Comparison of ENCODE assay signal across 1 cellular context in the genomic region with DNA sequence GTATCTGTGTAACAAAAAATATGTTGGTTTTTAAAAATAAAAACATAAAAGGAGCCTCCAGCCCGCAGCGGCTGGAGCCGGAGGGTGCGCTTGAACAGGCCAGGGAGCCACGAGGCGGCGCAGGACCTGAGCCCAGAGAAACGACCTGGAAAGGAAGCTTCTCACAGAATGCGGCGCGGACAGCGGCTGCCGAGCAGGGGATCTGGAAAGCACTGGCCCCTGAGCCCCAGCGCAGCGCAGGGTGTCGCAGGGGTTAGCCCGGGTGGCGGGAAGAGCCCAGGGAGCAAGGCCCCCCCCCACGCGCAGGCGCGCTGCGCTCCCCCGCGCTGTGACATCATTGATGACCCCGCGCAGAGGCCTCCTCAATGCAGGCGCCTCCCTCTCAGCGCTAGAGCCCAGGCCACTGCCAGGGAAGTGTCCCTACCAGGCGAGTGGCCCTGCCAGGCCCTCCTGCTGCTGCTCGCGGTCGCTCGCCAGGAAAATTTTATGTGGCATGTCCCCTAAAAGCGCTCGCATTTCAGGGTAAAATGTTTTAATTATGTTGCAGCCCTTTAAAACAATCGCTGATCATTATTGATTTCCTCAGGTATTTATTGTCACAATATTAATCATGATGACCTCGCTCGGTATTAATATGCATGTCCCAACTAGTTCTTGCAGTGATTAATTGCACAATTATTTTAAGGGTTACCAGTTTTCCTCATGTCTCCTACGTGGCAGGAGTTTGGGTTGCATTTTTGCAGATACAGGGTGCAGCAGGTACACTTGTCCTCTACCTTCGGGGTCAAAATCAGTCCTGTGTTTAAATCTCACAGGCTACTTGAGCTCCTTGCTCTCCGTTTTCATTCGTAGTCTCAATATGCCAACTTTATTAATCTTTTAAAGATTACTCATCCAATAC.
TF ChIP-seq lines count a peak whose summit lies in the region.

No MANE protein-coding gene starts in this region.

TF ChIP-seq in WTC11, 78 proteins besides CTCF, POLR2A, EP300 and RAD21 (continued from another document and continues in another):
- TF ChIP-seq, protein P1, sequence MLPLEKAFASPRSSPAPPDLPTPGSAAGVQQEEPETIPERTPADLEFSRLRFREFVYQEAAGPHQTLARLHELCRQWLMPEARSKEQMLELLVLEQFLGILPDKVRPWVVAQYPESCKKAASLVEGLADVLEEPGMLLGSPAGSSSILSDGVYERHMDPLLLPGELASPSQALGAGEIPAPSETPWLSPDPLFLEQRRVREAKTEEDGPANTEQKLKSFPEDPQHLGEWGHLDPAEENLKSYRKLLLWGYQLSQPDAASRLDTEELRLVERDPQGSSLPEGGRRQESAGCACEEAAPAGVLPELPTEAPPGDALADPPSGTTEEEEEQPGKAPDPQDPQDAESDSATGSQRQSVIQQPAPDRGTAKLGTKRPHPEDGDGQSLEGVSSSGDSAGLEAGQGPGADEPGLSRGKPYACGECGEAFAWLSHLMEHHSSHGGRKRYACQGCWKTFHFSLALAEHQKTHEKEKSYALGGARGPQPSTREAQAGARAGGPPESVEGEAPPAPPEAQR (CRISPR knock-in tag; IDR thresholded peaks at IDR 0.05), result no peak
- TF ChIP-seq ETV6 (CRISPR knock-in tag; IDR thresholded peaks at IDR 0.05), result 0 out of 2 replicates have a peak, but pooled peaks have one; percentile 52
- no peak for TF ChIP-seq TCF7 (CRISPR knock-in tag; IDR thresholded peaks at IDR 0.05; ENCODE audit: low read depth)
- TF ChIP-seq ZNF219 (CRISPR knock-in tag; IDR thresholded peaks at IDR 0.05; ENCODE audit: borderline replicate concordance), result no peak
- TF ChIP-seq, protein P2, sequence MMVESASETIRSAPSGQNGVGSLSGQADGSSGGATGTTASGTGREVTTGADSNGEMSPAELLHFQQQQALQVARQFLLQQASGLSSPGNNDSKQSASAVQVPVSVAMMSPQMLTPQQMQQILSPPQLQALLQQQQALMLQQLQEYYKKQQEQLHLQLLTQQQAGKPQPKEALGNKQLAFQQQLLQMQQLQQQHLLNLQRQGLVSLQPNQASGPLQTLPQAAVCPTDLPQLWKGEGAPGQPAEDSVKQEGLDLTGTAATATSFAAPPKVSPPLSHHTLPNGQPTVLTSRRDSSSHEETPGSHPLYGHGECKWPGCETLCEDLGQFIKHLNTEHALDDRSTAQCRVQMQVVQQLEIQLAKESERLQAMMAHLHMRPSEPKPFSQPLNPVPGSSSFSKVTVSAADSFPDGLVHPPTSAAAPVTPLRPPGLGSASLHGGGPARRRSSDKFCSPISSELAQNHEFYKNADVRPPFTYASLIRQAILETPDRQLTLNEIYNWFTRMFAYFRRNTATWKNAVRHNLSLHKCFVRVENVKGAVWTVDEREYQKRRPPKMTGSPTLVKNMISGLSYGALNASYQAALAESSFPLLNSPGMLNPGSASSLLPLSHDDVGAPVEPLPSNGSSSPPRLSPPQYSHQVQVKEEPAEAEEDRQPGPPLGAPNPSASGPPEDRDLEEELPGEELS (CRISPR knock-in tag; IDR thresholded peaks at IDR 0.05), result 0 out of 2 replicates have a peak, but pooled peaks have one; percentile 43
- TF ChIP-seq, protein P3, sequence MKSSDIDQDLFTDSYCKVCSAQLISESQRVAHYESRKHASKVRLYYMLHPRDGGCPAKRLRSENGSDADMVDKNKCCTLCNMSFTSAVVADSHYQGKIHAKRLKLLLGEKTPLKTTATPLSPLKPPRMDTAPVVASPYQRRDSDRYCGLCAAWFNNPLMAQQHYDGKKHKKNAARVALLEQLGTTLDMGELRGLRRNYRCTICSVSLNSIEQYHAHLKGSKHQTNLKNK (CRISPR knock-in tag; IDR thresholded peaks at IDR 0.05), result no peak
- 0 out of 2 replicates have a peak, but pooled peaks have one; percentile 60 for TF ChIP-seq ZBTB21 (CRISPR knock-in tag; IDR thresholded peaks at IDR 0.05; ENCODE audit: borderline replicate concordance)
- TF ChIP-seq KAT7 (CRISPR knock-in tag; IDR thresholded peaks at IDR 0.05; ENCODE audit: borderline replicate concordance), result no peak
- TF ChIP-seq, protein P4, sequence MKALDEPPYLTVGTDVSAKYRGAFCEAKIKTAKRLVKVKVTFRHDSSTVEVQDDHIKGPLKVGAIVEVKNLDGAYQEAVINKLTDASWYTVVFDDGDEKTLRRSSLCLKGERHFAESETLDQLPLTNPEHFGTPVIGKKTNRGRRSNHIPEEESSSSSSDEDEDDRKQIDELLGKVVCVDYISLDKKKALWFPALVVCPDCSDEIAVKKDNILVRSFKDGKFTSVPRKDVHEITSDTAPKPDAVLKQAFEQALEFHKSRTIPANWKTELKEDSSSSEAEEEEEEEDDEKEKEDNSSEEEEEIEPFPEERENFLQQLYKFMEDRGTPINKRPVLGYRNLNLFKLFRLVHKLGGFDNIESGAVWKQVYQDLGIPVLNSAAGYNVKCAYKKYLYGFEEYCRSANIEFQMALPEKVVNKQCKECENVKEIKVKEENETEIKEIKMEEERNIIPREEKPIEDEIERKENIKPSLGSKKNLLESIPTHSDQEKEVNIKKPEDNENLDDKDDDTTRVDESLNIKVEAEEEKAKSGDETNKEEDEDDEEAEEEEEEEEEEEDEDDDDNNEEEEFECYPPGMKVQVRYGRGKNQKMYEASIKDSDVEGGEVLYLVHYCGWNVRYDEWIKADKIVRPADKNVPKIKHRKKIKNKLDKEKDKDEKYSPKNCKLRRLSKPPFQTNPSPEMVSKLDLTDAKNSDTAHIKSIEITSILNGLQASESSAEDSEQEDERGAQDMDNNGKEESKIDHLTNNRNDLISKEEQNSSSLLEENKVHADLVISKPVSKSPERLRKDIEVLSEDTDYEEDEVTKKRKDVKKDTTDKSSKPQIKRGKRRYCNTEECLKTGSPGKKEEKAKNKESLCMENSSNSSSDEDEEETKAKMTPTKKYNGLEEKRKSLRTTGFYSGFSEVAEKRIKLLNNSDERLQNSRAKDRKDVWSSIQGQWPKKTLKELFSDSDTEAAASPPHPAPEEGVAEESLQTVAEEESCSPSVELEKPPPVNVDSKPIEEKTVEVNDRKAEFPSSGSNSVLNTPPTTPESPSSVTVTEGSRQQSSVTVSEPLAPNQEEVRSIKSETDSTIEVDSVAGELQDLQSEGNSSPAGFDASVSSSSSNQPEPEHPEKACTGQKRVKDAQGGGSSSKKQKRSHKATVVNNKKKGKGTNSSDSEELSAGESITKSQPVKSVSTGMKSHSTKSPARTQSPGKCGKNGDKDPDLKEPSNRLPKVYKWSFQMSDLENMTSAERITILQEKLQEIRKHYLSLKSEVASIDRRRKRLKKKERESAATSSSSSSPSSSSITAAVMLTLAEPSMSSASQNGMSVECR (CRISPR knock-in tag; IDR thresholded peaks at IDR 0.05; ENCODE audit: borderline replicate concordance), result 0 out of 2 replicates have a peak, but pooled peaks have one; percentile 40
- TF ChIP-seq ZNF121 (CRISPR knock-in tag; IDR thresholded peaks at IDR 0.05), result no peak
- TF ChIP-seq CREB1 (CRISPR knock-in tag; IDR thresholded peaks at IDR 0.05), result no peak
- no peak for TF ChIP-seq NR1H2 (CRISPR knock-in tag; IDR thresholded peaks at IDR 0.05)
- TF ChIP-seq, protein P5, sequence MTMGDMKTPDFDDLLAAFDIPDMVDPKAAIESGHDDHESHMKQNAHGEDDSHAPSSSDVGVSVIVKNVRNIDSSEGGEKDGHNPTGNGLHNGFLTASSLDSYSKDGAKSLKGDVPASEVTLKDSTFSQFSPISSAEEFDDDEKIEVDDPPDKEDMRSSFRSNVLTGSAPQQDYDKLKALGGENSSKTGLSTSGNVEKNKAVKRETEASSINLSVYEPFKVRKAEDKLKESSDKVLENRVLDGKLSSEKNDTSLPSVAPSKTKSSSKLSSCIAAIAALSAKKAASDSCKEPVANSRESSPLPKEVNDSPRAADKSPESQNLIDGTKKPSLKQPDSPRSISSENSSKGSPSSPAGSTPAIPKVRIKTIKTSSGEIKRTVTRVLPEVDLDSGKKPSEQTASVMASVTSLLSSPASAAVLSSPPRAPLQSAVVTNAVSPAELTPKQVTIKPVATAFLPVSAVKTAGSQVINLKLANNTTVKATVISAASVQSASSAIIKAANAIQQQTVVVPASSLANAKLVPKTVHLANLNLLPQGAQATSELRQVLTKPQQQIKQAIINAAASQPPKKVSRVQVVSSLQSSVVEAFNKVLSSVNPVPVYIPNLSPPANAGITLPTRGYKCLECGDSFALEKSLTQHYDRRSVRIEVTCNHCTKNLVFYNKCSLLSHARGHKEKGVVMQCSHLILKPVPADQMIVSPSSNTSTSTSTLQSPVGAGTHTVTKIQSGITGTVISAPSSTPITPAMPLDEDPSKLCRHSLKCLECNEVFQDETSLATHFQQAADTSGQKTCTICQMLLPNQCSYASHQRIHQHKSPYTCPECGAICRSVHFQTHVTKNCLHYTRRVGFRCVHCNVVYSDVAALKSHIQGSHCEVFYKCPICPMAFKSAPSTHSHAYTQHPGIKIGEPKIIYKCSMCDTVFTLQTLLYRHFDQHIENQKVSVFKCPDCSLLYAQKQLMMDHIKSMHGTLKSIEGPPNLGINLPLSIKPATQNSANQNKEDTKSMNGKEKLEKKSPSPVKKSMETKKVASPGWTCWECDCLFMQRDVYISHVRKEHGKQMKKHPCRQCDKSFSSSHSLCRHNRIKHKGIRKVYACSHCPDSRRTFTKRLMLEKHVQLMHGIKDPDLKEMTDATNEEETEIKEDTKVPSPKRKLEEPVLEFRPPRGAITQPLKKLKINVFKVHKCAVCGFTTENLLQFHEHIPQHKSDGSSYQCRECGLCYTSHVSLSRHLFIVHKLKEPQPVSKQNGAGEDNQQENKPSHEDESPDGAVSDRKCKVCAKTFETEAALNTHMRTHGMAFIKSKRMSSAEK (CRISPR knock-in tag; IDR thresholded peaks at IDR 0.05; ENCODE audit: borderline replicate concordance), result no peak
- TF ChIP-seq SP1 (CRISPR knock-in tag; conservative IDR thresholded peaks at IDR 0.05), result peak; percentile 33; the same call in 1 of the 2 replicates
- no peak for TF ChIP-seq CBFB (CRISPR knock-in tag; IDR thresholded peaks at IDR 0.05; ENCODE audit: low read depth)
- TF ChIP-seq, protein P6, sequence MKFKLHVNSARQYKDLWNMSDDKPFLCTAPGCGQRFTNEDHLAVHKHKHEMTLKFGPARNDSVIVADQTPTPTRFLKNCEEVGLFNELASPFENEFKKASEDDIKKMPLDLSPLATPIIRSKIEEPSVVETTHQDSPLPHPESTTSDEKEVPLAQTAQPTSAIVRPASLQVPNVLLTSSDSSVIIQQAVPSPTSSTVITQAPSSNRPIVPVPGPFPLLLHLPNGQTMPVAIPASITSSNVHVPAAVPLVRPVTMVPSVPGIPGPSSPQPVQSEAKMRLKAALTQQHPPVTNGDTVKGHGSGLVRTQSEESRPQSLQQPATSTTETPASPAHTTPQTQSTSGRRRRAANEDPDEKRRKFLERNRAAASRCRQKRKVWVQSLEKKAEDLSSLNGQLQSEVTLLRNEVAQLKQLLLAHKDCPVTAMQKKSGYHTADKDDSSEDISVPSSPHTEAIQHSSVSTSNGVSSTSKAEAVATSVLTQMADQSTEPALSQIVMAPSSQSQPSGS (CRISPR knock-in tag; IDR thresholded peaks at IDR 0.05; ENCODE audit: borderline replicate concordance, low read depth), result no peak
- TF ChIP-seq ZNF317 (CRISPR knock-in tag; IDR thresholded peaks at IDR 0.05; ENCODE audit: borderline replicate concordance, low read depth), result no peak
- peak; percentile 17; the same call in 1 of the 2 replicates for TF ChIP-seq NFE2L1 (CRISPR knock-in tag; IDR thresholded peaks at IDR 0.05)
- TF ChIP-seq HMGA2 (CRISPR knock-in tag; IDR thresholded peaks at IDR 0.05), result no peak
- no peak for TF ChIP-seq SMAD3 (CRISPR knock-in tag; IDR thresholded peaks at IDR 0.05; ENCODE audit: borderline replicate concordance)
- no peak for TF ChIP-seq FOXK1 (CRISPR knock-in tag; IDR thresholded peaks at IDR 0.05)
- TF ChIP-seq, protein P7, sequence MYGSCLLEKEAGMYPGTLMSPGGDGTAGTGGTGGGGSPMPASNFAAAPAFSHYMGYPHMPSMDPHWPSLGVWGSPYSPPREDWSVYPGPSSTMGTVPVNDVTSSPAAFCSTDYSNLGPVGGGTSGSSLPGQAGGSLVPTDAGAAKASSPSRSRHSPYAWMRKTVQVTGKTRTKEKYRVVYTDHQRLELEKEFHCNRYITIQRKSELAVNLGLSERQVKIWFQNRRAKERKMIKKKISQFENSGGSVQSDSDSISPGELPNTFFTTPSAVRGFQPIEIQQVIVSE (CRISPR knock-in tag; IDR thresholded peaks at IDR 0.05; ENCODE audit: borderline replicate concordance), result no peak
- TF ChIP-seq ZNF396 (CRISPR knock-in tag; IDR thresholded peaks at IDR 0.05; ENCODE audit: borderline replicate concordance), result no peak
- TF ChIP-seq NFYB (CRISPR knock-in tag; conservative IDR thresholded peaks at IDR 0.05; ENCODE audit: low read depth), result no peak
- TF ChIP-seq ELF4 (CRISPR knock-in tag; IDR thresholded peaks at IDR 0.05; ENCODE audit: low read depth), result no peak
- TF ChIP-seq, protein P8, sequence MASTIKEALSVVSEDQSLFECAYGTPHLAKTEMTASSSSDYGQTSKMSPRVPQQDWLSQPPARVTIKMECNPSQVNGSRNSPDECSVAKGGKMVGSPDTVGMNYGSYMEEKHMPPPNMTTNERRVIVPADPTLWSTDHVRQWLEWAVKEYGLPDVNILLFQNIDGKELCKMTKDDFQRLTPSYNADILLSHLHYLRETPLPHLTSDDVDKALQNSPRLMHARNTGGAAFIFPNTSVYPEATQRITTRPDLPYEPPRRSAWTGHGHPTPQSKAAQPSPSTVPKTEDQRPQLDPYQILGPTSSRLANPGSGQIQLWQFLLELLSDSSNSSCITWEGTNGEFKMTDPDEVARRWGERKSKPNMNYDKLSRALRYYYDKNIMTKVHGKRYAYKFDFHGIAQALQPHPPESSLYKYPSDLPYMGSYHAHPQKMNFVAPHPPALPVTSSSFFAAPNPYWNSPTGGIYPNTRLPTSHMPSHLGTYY (CRISPR knock-in tag; IDR thresholded peaks at IDR 0.05), result no peak
- TF ChIP-seq, protein P9, sequence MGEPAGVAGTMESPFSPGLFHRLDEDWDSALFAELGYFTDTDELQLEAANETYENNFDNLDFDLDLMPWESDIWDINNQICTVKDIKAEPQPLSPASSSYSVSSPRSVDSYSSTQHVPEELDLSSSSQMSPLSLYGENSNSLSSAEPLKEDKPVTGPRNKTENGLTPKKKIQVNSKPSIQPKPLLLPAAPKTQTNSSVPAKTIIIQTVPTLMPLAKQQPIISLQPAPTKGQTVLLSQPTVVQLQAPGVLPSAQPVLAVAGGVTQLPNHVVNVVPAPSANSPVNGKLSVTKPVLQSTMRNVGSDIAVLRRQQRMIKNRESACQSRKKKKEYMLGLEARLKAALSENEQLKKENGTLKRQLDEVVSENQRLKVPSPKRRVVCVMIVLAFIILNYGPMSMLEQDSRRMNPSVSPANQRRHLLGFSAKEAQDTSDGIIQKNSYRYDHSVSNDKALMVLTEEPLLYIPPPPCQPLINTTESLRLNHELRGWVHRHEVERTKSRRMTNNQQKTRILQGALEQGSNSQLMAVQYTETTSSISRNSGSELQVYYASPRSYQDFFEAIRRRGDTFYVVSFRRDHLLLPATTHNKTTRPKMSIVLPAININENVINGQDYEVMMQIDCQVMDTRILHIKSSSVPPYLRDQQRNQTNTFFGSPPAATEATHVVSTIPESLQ (CRISPR knock-in tag; IDR thresholded peaks at IDR 0.05), result no peak
- TF ChIP-seq TEAD4 (CRISPR knock-in tag; IDR thresholded peaks at IDR 0.05), result no peak
- TF ChIP-seq MYBL2 (CRISPR knock-in tag; IDR thresholded peaks at IDR 0.05), result no peak
- TF ChIP-seq ZNF232 (CRISPR knock-in tag; IDR thresholded peaks at IDR 0.05), result no peak
